ENCODE assay signal across 8 cellular contexts in the genomic region with DNA sequence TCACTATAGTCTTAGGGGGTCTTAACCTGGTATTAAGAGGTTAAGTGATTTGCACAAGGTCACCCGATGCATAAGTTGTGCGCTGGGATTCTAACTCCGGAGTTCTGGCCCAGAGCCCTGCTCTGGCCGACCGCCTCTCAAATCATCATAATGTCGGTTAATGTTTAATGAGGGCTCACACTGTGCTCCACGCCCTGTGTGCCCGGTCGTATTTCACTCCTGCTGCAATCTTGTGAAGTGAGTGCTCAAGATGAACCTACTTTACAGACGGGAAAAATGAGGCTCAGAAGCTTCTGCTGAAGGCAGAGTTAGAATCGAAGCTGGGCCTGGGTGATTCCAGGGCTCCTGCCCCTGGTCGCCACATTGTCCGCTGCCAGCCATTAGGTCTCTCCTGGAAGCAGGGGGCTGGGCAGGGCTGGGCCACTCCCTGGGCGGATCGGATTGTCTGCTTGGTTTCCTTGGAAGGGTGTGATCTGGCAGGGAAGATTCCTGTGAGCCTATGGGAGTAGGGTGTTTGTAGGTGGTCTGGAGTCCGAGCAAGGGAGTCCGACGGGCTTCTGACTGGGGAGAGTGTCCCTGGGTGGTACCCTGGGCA. TPM values are rescaled to one million over a fixed set of nuclear protein-coding genes. Genes with fewer than 3 reads are reported as not detected.
DNase-seq lines count a peak whose midpoint lies in the region; ATAC-seq, FAIRE-seq and TF ChIP-seq lines count a peak whose summit lies in the region.

No MANE protein-coding gene starts in this region.

- 54 to 77% (median 68%) methylated on average over 13 to 18 of the region's 18 CpGs for WGBS in spleen, 5 donors

- H3K27me3 Mint-ChIP-seq in activated CD8-positive, alpha-beta T cell treated with anti-CD3 and anti-CD28 coated beads for 36 hours = no peaks in the 10 kb centered on the region

- DNase-seq in A172 (ENCODE audit: low spot score) = peak; percentile 16
- DNase-seq in H54 (ENCODE audit: insufficient read length, low spot score) = peak; percentile 53
- DNase-seq in activated CD8-positive, alpha-beta T cell treated with anti-CD3 and anti-CD28 coated beads for 36 hours = no peak
- no peak for DNase-seq in spleen
- DNase-seq in GF-D8 (lab: John Stamatoyannopoulos, UW) = no peak
- DNase-seq in D341Med (ENCODE audit: low spot score) = no peak
- DNase-seq in NCI-H1694 (lab: John Stamatoyannopoulos, UW) = no peak

- H3K9me3 ChIP-seq in iPS-15b (ENCODE audit: control insufficient read depth, insufficient read depth, low read length) = no peaks in the 10 kb centered on the region
- no peaks in the 10 kb centered on the region for H3K9me3 ChIP-seq in spleen

- H3K4me1 ChIP-seq in iPS-15b (ENCODE audit: control insufficient read depth, insufficient read depth, low read length) (peaks cover 5% of the 10 kb centered on the region), spleen (peaks cover 2 to 83% (median 62%) of the 10 kb centered on the region in 6 donors)

- no peak for FAIRE-seq in H54 (lab: Jason Lieb, UNC)

- no peaks in the 10 kb centered on the region for H3K36me3 Mint-ChIP-seq in activated CD8-positive, alpha-beta T cell treated with anti-CD3 and anti-CD28 coated beads for 36 hours (ENCODE audit: low read depth)

- no peak for ATAC-seq in activated CD8-positive, alpha-beta T cell treated with anti-CD3 and anti-CD28 coated beads for 36 hours

- peak overlapping the region; percentile 66 for H3K9ac ChIP-seq in iPS-15b (ENCODE audit: low read depth, low read length)

- CTCF ChIA-PET in activated CD8-positive, alpha-beta T cell treated with anti-CD3 and anti-CD28 coated beads for 36 hours (lab: Charles Lee) = no interaction called here

- TF ChIP-seq CTCF in activated CD8-positive, alpha-beta T cell treated with anti-CD3 and anti-CD28 coated beads for 36 hours (IDR thresholded peaks at IDR 0.05) = no peak
- TF ChIP-seq CTCF in spleen (IDR thresholded peaks at IDR 0.05 in 8 of 11, conservative IDR thresholded peaks at IDR 0.05 in 3 of 11) = no peak

- no peak for TF ChIP-seq POLR2A in H54 (IDR thresholded peaks at IDR 0.05; ENCODE audit: low read depth, low read length)
- TF ChIP-seq POLR2A in spleen (IDR thresholded peaks at IDR 0.05) = no peak

- intact Hi-C loops in activated CD8-positive, alpha-beta T cell treated with anti-CD3 and anti-CD28 coated beads for 36 hours (cut with micrococcal nuclease) = loop anchor here (10.0 kb wide), 2 partner anchors 208 to 288 kb away; a partner anchor contains a TSS
- intact Hi-C loops in spleen (cut with DNase I; ENCODE audit: low total_unique reads) = loop anchor here (10.0 kb wide), 2 partner anchors 58 to 408 kb away; a partner anchor contains a TSS

- peaks cover 36% of the 10 kb centered on the region for H3K4me1 Mint-ChIP-seq in activated CD8-positive, alpha-beta T cell treated with anti-CD3 and anti-CD28 coated beads for 36 hours (ENCODE audit: low read depth)

- no peaks in the 10 kb centered on the region for H3K27me3 ChIP-seq in iPS-15b (ENCODE audit: control insufficient read depth, insufficient read depth, low read length)
- H3K27me3 ChIP-seq in spleen (replicated peaks in 1 of 7) = no peaks in the 10 kb centered on the region

- H3K36me3 ChIP-seq in iPS-15b (ENCODE audit: control insufficient read depth, insufficient read depth, low read length) = no peaks in the 10 kb centered on the region
- H3K36me3 ChIP-seq in spleen = no peaks in the 10 kb centered on the region

- H3K4me3 ChIP-seq in iPS-15b (ENCODE audit: low read depth, low read length) = peak overlapping the region; percentile 78
- H3K4me3 ChIP-seq in spleen = peak overlapping the region in 6 of 8 donors; percentile 79 to 99 (median 96)

- peak overlapping the region; percentile 92 for H3K4me3 Mint-ChIP-seq in activated CD8-positive, alpha-beta T cell treated with anti-CD3 and anti-CD28 coated beads for 36 hours

- no peaks in the 10 kb centered on the region for H3K9me3 Mint-ChIP-seq in activated CD8-positive, alpha-beta T cell treated with anti-CD3 and anti-CD28 coated beads for 36 hours

- POLR2A ChIA-PET in activated CD8-positive, alpha-beta T cell treated with anti-CD3 and anti-CD28 coated beads for 36 hours (lab: Charles Lee) = interaction anchor here (1.0 to 1.3 kb wide), 2 partner anchors 48 to 197 kb away, joined by 3 read pairs; no protein-coding TSS in a partner anchor

- H3K27ac ChIP-seq in spleen = peak overlapping the region in 5 of 8 donors; percentile 24 to 93 (median 87)

- H3K27ac Mint-ChIP-seq in activated CD8-positive, alpha-beta T cell treated with anti-CD3 and anti-CD28 coated beads for 36 hours = peak overlapping the region; percentile 94

RNA-seq across cellular contexts. Expression of a gene that starts 1.1 kb away (rescaled TPM):
- 9.2 and 16.2 TPM in 2 replicates for total RNA-seq in A172 (2014; rRNA removed; shearing (Covaris generic))
- total RNA-seq in activated CD8-positive, alpha-beta T cell treated with anti-CD3 and anti-CD28 coated beads for 36 hours = 10 to 100 TPM in 1 of 2 experiments, 1 to 10 TPM in 1; 9.8 to 11.5 TPM
- total RNA-seq in spleen = 10 to 100 TPM in 6 of 7 donors, 1 to 10 TPM in 1; 9.5 to 27.8 (median 19.8) TPM
- 10 to 100 TPM in 1 of 3 donors, 1 to 10 TPM in 2; 5.2 to 13.4 (median 7.7) TPM for polyA plus RNA-seq in spleen

RNA-seq across cellular contexts. Expression of a gene that starts 42.5 kb away (rescaled TPM):
- 0.03 and 0.31 TPM in 2 replicates for total RNA-seq in A172 (2014; rRNA removed; shearing (Covaris generic))
- total RNA-seq in activated CD8-positive, alpha-beta T cell treated with anti-CD3 and anti-CD28 coated beads for 36 hours = not detected
- not detected for total RNA-seq in spleen
- polyA plus RNA-seq in spleen = not detected

Comparison
In these comparisons a context has a peak if more than half of its experiments do, and no peak if none do; other contexts are left out.
1. DNase-seq: peak in A172 (single experiment) and H54 (single experiment); none in activated CD8-positive, alpha-beta T cell treated with anti-CD3 and anti-CD28 coated beads for 36 hours (single experiment), spleen (single experiment), GF-D8 (single experiment), D341Med (single experiment) and NCI-H1694 (single experiment).